15 cellular contexts compared by ENCODE assay signal in genomic region chr11:121383726-121384125, GRCh38.
A peak's percentile ranks its signal among the peaks of the same experiment; 100 is the strongest.
DNase-seq lines count a peak whose midpoint lies in the region; ATAC-seq and TF ChIP-seq lines count a peak whose summit lies in the region.
"Had no signal": no experiment of that assay in that cellular context is flagged by ENCODE, and none has a peak within 500 bp of the region (broad histone marks: within the 10 kb centered on the region; RNA-seq: fewer than 3 reads in every experiment).

No MANE protein-coding gene starts in this region.

- in situ Hi-C loops in G401 (cut with HindIII; ENCODE audit: low sequenced_read_pairs), result no loop called here

- peak overlapping the region; percentile 41 for H3K27ac ChIP-seq in angular gyrus (ENCODE audit: low read depth, low read length)
- peak overlapping the region in 9 of 10 donors; percentile 26 to 85 (median 70) for H3K27ac ChIP-seq in heart right ventricle
- H3K27ac ChIP-seq: PC-9 had no signal

- intact Hi-C loops in heart right ventricle (cut with DNase I), result loop anchor here in 1 of 10 donors (5.0 kb wide), 1 partner anchor 46 kb away; no protein-coding TSS in a partner anchor

- peaks cover 0 to 37% (median 4%) of the 10 kb centered on the region in 9 donors for H3K4me1 ChIP-seq in heart right ventricle

- DNase-seq in G401 (ENCODE audit: low spot score), result peak; percentile 82
- peak in 1 of 2 donors; percentile 55 for DNase-seq in heart right ventricle
- DNase-seq in occipital lobe (lab: John Stamatoyannopoulos, UW), result peak; percentile 24
- DNase-seq in NOMO-1 treated with DMSO at 0.1 percent for 48 hours (lab: John Stamatoyannopoulos, UW; ENCODE audit: unreplicated experiment), result no peak
- DNase-seq: HCEC 1CT, Kasumi-1, NCI-H1417 treated with DMSO at 0.1 percent for 48 hours, NCI-H2029 treated with DMSO at 0.1 percent for 48 hours, NCI-H2227 treated with DMSO at 0.1 percent for 48 hours, NCI-H526 treated with DMSO at 0.1 percent for 48 hours, PC-9 had no signal

- H3K4me3 ChIP-seq in heart right ventricle, result no peak overlapping the region
- H3K4me3 ChIP-seq: PC-9 had no signal

- H3K27me3 ChIP-seq in heart right ventricle, result no peaks in the 10 kb centered on the region

- TF ChIP-seq CTCF in heart right ventricle (IDR thresholded peaks at IDR 0.05), result no peak

- peaks cover 0 to 5% (median 0%) of the 10 kb centered on the region in 11 donors for H3K9me3 ChIP-seq in heart right ventricle

- H3K36me3 ChIP-seq in heart right ventricle, result no peaks in the 10 kb centered on the region

- ATAC-seq in heart right ventricle (peak; percentile 67 to 98 (median 93)), GM21515 (IDR thresholded peaks at IDR 0.05; ENCODE audit: unreplicated experiment) (no peak), HG03378 (IDR thresholded peaks at IDR 0.05; ENCODE audit: unreplicated experiment) (no peak), GM19351 (IDR thresholded peaks at IDR 0.05; ENCODE audit: unreplicated experiment) (no peak)

- 24 to 35% methylated on average over 4 of the region's 4 CpGs for WGBS in heart right ventricle, 2 donors

Comparison
In these comparisons a context has a peak if more than half of its experiments do, and no peak if none do; other contexts are left out.
1. ATAC-seq: peak in heart right ventricle (8 of 8); none in GM21515 (single experiment), HG03378 (single experiment) and GM19351 (single experiment).